2 cellular contexts compared by ENCODE assay signal in the genomic region with DNA sequence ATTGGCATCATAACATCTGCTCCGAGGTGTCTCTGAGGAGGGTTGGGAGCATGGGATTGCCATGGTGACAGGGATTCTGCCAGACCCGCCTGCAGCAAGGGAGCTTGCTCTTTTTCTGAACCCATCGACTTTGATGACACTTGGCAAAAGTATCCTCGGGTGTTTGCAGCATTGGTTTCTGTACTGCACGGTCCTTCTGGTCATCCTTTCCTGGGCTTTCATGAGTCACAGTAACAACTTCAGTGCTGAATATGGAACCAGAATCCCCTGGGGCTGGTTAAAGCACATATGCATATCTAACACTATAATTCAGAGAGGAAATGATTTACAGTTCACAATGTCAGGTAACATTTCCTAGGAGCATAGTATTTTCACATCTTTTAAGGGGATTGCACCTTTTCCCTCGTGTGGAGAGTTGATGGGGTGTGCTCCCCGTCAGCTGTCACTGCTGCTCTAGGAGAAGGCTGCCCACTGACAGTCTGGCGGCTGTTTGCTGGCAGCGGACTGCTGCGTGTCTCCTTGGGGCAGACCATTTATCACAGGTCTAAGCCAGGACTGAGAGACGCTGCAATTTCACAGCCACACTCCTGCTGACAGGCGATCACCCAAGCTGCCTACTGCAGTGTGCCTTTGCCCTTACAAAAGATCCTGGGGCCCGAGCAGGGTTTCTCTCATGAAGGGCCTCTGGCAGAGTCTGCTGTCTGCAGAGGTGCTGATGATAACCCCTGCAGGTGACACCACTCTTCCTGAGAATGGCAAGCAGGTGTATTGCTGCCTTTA.
TF ChIP-seq lines count a peak whose summit lies in the region.

No MANE protein-coding gene starts in this region.

TF ChIP-seq in SK-N-SH, 30 proteins besides CTCF, POLR2A, EP300 and RAD21:
- no peak for TF ChIP-seq CHD2 (IDR thresholded peaks at IDR 0.05; ENCODE audit: low read length, partially characterized antibody)
- TF ChIP-seq, protein P1, sequence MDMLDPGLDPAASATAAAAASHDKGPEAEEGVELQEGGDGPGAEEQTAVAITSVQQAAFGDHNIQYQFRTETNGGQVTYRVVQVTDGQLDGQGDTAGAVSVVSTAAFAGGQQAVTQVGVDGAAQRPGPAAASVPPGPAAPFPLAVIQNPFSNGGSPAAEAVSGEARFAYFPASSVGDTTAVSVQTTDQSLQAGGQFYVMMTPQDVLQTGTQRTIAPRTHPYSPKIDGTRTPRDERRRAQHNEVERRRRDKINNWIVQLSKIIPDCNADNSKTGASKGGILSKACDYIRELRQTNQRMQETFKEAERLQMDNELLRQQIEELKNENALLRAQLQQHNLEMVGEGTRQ (IDR thresholded peaks at IDR 0.05; ENCODE audit: borderline replicate concordance, low read depth, low read length): no peak
- TF ChIP-seq TEAD4 (IDR thresholded peaks at IDR 0.05; ENCODE audit: borderline replicate concordance, insufficient read depth): no peak
- no peak for TF ChIP-seq MXI1 (IDR thresholded peaks at IDR 0.05; ENCODE audit: low read depth, low read length)
- no peak for TF ChIP-seq TAF1 (IDR thresholded peaks at IDR 0.05; ENCODE audit: borderline replicate concordance, low read depth, low read length)
- no peak for TF ChIP-seq FOSL2 (IDR thresholded peaks at IDR 0.05; ENCODE audit: borderline replicate concordance, low read depth)
- no peak for TF ChIP-seq EZH2phosphoT487 (IDR thresholded peaks at IDR 0.05; ENCODE audit: borderline replicate concordance, low read depth)
- TF ChIP-seq, protein P2, sequence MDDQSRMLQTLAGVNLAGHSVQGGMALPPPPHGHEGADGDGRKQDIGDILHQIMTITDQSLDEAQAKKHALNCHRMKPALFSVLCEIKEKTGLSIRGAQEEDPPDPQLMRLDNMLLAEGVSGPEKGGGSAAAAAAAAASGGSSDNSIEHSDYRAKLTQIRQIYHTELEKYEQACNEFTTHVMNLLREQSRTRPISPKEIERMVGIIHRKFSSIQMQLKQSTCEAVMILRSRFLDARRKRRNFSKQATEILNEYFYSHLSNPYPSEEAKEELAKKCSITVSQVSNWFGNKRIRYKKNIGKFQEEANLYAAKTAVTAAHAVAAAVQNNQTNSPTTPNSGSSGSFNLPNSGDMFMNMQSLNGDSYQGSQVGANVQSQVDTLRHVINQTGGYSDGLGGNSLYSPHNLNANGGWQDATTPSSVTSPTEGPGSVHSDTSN (IDR thresholded peaks at IDR 0.05): no peak
- no peak for TF ChIP-seq TCF12 (IDR thresholded peaks at IDR 0.05)
- TF ChIP-seq JUND (IDR thresholded peaks at IDR 0.05): no peak
- TF ChIP-seq, protein P3, sequence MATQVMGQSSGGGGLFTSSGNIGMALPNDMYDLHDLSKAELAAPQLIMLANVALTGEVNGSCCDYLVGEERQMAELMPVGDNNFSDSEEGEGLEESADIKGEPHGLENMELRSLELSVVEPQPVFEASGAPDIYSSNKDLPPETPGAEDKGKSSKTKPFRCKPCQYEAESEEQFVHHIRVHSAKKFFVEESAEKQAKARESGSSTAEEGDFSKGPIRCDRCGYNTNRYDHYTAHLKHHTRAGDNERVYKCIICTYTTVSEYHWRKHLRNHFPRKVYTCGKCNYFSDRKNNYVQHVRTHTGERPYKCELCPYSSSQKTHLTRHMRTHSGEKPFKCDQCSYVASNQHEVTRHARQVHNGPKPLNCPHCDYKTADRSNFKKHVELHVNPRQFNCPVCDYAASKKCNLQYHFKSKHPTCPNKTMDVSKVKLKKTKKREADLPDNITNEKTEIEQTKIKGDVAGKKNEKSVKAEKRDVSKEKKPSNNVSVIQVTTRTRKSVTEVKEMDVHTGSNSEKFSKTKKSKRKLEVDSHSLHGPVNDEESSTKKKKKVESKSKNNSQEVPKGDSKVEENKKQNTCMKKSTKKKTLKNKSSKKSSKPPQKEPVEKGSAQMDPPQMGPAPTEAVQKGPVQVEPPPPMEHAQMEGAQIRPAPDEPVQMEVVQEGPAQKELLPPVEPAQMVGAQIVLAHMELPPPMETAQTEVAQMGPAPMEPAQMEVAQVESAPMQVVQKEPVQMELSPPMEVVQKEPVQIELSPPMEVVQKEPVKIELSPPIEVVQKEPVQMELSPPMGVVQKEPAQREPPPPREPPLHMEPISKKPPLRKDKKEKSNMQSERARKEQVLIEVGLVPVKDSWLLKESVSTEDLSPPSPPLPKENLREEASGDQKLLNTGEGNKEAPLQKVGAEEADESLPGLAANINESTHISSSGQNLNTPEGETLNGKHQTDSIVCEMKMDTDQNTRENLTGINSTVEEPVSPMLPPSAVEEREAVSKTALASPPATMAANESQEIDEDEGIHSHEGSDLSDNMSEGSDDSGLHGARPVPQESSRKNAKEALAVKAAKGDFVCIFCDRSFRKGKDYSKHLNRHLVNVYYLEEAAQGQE (IDR thresholded peaks at IDR 0.05; ENCODE audit: low read depth, low read length): no peak
- TF ChIP-seq, protein P4, sequence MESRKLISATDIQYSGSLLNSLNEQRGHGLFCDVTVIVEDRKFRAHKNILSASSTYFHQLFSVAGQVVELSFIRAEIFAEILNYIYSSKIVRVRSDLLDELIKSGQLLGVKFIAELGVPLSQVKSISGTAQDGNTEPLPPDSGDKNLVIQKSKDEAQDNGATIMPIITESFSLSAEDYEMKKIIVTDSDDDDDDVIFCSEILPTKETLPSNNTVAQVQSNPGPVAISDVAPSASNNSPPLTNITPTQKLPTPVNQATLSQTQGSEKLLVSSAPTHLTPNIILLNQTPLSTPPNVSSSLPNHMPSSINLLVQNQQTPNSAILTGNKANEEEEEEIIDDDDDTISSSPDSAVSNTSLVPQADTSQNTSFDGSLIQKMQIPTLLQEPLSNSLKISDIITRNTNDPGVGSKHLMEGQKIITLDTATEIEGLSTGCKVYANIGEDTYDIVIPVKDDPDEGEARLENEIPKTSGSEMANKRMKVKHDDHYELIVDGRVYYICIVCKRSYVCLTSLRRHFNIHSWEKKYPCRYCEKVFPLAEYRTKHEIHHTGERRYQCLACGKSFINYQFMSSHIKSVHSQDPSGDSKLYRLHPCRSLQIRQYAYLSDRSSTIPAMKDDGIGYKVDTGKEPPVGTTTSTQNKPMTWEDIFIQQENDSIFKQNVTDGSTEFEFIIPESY (IDR thresholded peaks at IDR 0.05; ENCODE audit: borderline replicate concordance, low read depth): no peak
- TF ChIP-seq POLR2AphosphoS5 (IDR thresholded peaks at IDR 0.05; ENCODE audit: low read depth, low read length): no peak
TF ChIP-seq in SK-N-SH: peak in this region for 0.

TF ChIP-seq in SK-N-SH treated with all-trans-retinoic acid at 6 μM for 48 hours, 23 proteins besides CTCF, POLR2A, EP300 and RAD21:
- TF ChIP-seq OSR1 (CRISPR knock-in tag; IDR thresholded peaks at IDR 0.05) (no peak), ZC3H10 (CRISPR knock-in tag; IDR thresholded peaks at IDR 0.05) (no peak), TCF4 (CRISPR knock-in tag; IDR thresholded peaks at IDR 0.05; ENCODE audit: borderline replicate concordance) (no peak), ARNTL (CRISPR knock-in tag; IDR thresholded peaks at IDR 0.05; ENCODE audit: borderline replicate concordance, low read depth) (no peak), TOX (CRISPR knock-in tag; IDR thresholded peaks at IDR 0.05; ENCODE audit: borderline replicate concordance) (no peak), PPARA (CRISPR knock-in tag; IDR thresholded peaks at IDR 0.05; ENCODE audit: borderline replicate concordance) (no peak)
- TF ChIP-seq, protein P5, sequence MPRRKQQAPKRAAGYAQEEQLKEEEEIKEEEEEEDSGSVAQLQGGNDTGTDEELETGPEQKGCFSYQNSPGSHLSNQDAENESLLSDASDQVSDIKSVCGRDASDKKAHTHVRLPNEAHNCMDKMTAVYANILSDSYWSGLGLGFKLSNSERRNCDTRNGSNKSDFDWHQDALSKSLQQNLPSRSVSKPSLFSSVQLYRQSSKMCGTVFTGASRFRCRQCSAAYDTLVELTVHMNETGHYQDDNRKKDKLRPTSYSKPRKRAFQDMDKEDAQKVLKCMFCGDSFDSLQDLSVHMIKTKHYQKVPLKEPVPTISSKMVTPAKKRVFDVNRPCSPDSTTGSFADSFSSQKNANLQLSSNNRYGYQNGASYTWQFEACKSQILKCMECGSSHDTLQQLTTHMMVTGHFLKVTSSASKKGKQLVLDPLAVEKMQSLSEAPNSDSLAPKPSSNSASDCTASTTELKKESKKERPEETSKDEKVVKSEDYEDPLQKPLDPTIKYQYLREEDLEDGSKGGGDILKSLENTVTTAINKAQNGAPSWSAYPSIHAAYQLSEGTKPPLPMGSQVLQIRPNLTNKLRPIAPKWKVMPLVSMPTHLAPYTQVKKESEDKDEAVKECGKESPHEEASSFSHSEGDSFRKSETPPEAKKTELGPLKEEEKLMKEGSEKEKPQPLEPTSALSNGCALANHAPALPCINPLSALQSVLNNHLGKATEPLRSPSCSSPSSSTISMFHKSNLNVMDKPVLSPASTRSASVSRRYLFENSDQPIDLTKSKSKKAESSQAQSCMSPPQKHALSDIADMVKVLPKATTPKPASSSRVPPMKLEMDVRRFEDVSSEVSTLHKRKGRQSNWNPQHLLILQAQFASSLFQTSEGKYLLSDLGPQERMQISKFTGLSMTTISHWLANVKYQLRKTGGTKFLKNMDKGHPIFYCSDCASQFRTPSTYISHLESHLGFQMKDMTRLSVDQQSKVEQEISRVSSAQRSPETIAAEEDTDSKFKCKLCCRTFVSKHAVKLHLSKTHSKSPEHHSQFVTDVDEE (CRISPR knock-in tag; IDR thresholded peaks at IDR 0.05): no peak
